11 cellular contexts compared by ENCODE assay signal in genomic region chr5:2207966-2208544, GRCh38.
DNase-seq lines count a peak whose midpoint lies in the region; ATAC-seq and TF ChIP-seq lines count a peak whose summit lies in the region.
"Had no signal": no experiment of that assay in that cellular context is flagged by ENCODE, and none has a peak within 500 bp of the region (broad histone marks: within the 10 kb centered on the region; RNA-seq: fewer than 3 reads in every experiment).

No MANE protein-coding gene starts in this region.

- peak; percentile 35 for DNase-seq in DMS153 (lab: John Stamatoyannopoulos, UW)
- DNase-seq in HuH-7.5 (ENCODE audit: low spot score), result peak; percentile 27
- peak; percentile 15 for DNase-seq in activated CD8-positive, alpha-beta T cell treated with anti-CD3 and anti-CD28 coated beads, Interleukin-2, amount 10 ng/mL, durations not matched to agents 7 days and 5 days
- peak in 1 of 3 donors; percentile 41 for DNase-seq in right lobe of liver
- no peak for DNase-seq in NCI-H69 (lab: John Stamatoyannopoulos, UW)
- DNase-seq in NCI-H2107 (lab: John Stamatoyannopoulos, UW), result no peak
- DNase-seq: activated gamma-delta T cell treated with Interleukin-2 at 50 U/mL for 16 hours, NCI-H1436, T-helper 9 cell had no signal

- CTCF ChIA-PET in activated CD8-positive, alpha-beta T cell treated with anti-CD3 and anti-CD28 coated beads, Interleukin-2, amount 10 ng/mL, durations not matched to agents 7 days and 5 days (lab: Charles Lee), result no interaction called here

- H3K27me3 Mint-ChIP-seq in activated CD8-positive, alpha-beta T cell treated with anti-CD3 and anti-CD28 coated beads, Interleukin-2, amount 10 ng/mL, durations not matched to agents 7 days and 5 days (ENCODE audit: low read depth), result no peaks in the 10 kb centered on the region

- no peaks in the 10 kb centered on the region for H3K36me3 ChIP-seq in right lobe of liver

- intact Hi-C loops in right lobe of liver (cut with DNase I), result no loop called here

- no peaks in the 10 kb centered on the region for H3K36me3 Mint-ChIP-seq in activated CD8-positive, alpha-beta T cell treated with anti-CD3 and anti-CD28 coated beads, Interleukin-2, amount 10 ng/mL, durations not matched to agents 7 days and 5 days (ENCODE audit: low read depth)

- WGBS in right lobe of liver (ENCODE audit: insufficient coverage, low coverage, low lambda C conversion rate, missing lambda C conversion rate), result 19% methylated on average over 8 of the region's 16 CpGs

- peak in 3 of 4 donors; percentile 35 to 51 (median 41) for TF ChIP-seq CTCF in right lobe of liver (IDR thresholded peaks at IDR 0.05)

- H3K4me3 Mint-ChIP-seq in activated CD8-positive, alpha-beta T cell treated with anti-CD3 and anti-CD28 coated beads, Interleukin-2, amount 10 ng/mL, durations not matched to agents 7 days and 5 days, result no peak overlapping the region

- H3K4me3 ChIP-seq in right lobe of liver, result no peak overlapping the region

- POLR2A ChIA-PET in activated CD8-positive, alpha-beta T cell treated with anti-CD3 and anti-CD28 coated beads, Interleukin-2, amount 10 ng/mL, durations not matched to agents 7 days and 5 days (lab: Charles Lee), result no interaction called here

- ATAC-seq in activated CD8-positive, alpha-beta T cell treated with anti-CD3 and anti-CD28 coated beads, Interleukin-2, amount 10 ng/mL, durations not matched to agents 7 days and 5 days, result no peak
- ATAC-seq in right lobe of liver, result peak; percentile 49 to 78 (median 70)
- ATAC-seq in HG03565 (IDR thresholded peaks at IDR 0.05; ENCODE audit: unreplicated experiment), result no peak
- ATAC-seq in GM21381 (IDR thresholded peaks at IDR 0.05; ENCODE audit: unreplicated experiment), result no peak

- no peaks in the 10 kb centered on the region for H3K9me3 Mint-ChIP-seq in activated CD8-positive, alpha-beta T cell treated with anti-CD3 and anti-CD28 coated beads, Interleukin-2, amount 10 ng/mL, durations not matched to agents 7 days and 5 days (ENCODE audit: insufficient read depth)

- no peak overlapping the region for H3K27ac Mint-ChIP-seq in activated CD8-positive, alpha-beta T cell treated with anti-CD3 and anti-CD28 coated beads, Interleukin-2, amount 10 ng/mL, durations not matched to agents 7 days and 5 days

- no peak overlapping the region for H3K27ac ChIP-seq in right lobe of liver

- no peaks in the 10 kb centered on the region for H3K4me1 Mint-ChIP-seq in activated CD8-positive, alpha-beta T cell treated with anti-CD3 and anti-CD28 coated beads, Interleukin-2, amount 10 ng/mL, durations not matched to agents 7 days and 5 days (ENCODE audit: low read depth)

- no peaks in the 10 kb centered on the region for H3K9me3 ChIP-seq in right lobe of liver

- H3K4me1 ChIP-seq in right lobe of liver, result no peaks in the 10 kb centered on the region

- TF ChIP-seq POLR2A in right lobe of liver (IDR thresholded peaks at IDR 0.05), result no peak

- H3K27me3 ChIP-seq in right lobe of liver, result peaks cover 0 to 9% of the 10 kb centered on the region in 2 donors

Comparison
In these comparisons a context has a peak if more than half of its experiments do, and no peak if none do; other contexts are left out.
1. DNase-seq: peak in DMS153 (single experiment), HuH-7.5 (single experiment) and activated CD8-positive, alpha-beta T cell treated with anti-CD3 and anti-CD28 coated beads, Interleukin-2, amount 10 ng/mL, durations not matched to agents 7 days and 5 days (single experiment); none in NCI-H69 (single experiment) and NCI-H2107 (single experiment).
2. ATAC-seq: peak in right lobe of liver (4 of 4); none in activated CD8-positive, alpha-beta T cell treated with anti-CD3 and anti-CD28 coated beads, Interleukin-2, amount 10 ng/mL, durations not matched to agents 7 days and 5 days (single experiment), HG03565 (single experiment) and GM21381 (single experiment).